Comparison of ENCODE assay signal across 8 cellular contexts in genomic region chrX:11111038-11111851, GRCh38. TPM values are rescaled to one million over a fixed set of nuclear protein-coding genes. Genes with fewer than 3 reads are reported as not detected.
A peak's percentile ranks its signal among the peaks of the same experiment; 100 is the strongest.
DNase-seq lines count a peak whose midpoint lies in the region; ATAC-seq and TF ChIP-seq lines count a peak whose summit lies in the region.

Gene HCCS (plus strand): TSS chrX:11111332. CDS start chrX:11112061, 729 bp downstream.

- ATAC-seq in GM19463 (IDR thresholded peaks at IDR 0.05; ENCODE audit: unreplicated experiment) (peak; percentile 87), memory B cell (ENCODE audit: low read depth) (peak; percentile 87)

- peak within 1 kb of the TSS; percentile 88 for H3K27ac ChIP-seq in HL-60 (replicated peaks)

- no peak for TF ChIP-seq CTCF in HL-60 (IDR thresholded peaks at IDR 0.05; ENCODE audit: insufficient read depth, low read length)

- POLR2A ChIA-PET in activated CD8-positive, alpha-beta memory T cell treated with anti-CD3 and anti-CD28 coated beads for 36 hours (lab: Charles Lee): no interaction called here

- CTCF ChIA-PET in activated CD8-positive, alpha-beta memory T cell treated with anti-CD3 and anti-CD28 coated beads for 36 hours (lab: Charles Lee): interaction anchor here (0.6 kb wide), 1 partner anchor 32 kb away, joined by 3 read pairs; no protein-coding TSS in a partner anchor

- H3K27me3 Mint-ChIP-seq in memory B cell: no peaks in the 10 kb centered on the region

- no peaks in the 10 kb centered on the region for H3K9me3 Mint-ChIP-seq in memory B cell

- peaks cover 19% of the 10 kb centered on the region for H3K4me1 Mint-ChIP-seq in memory B cell

- H3K36me3 Mint-ChIP-seq in memory B cell: peaks cover 6% of the 10 kb centered on the region

- H3K27ac Mint-ChIP-seq in memory B cell: peak within 1 kb of the TSS; percentile 99

- peak within 1 kb of the TSS; percentile 98 for H3K4me3 Mint-ChIP-seq in memory B cell

- no peaks in the 10 kb centered on the region for H3K27me3 ChIP-seq in HL-60 (ENCODE audit: insufficient read depth, poor library complexity, severe bottlenecking)

- peak within 1 kb of the TSS; percentile 68 for H3K4me3 ChIP-seq in HL-60 (replicated peaks; ENCODE audit: insufficient read depth, low read length)

- DNase-seq in COLO829 (ENCODE audit: low spot score) (peak; percentile 71), HL-60 (ENCODE audit: low read depth in 1 of 2, low spot score in 1 of 2) (peak; percentile 50 to 84), NOMO-1 (lab: John Stamatoyannopoulos, UW; ENCODE audit: unreplicated experiment in 2 of 2) (peak; percentile 69 to 74), memory B cell (ENCODE audit: low spot score in 2 of 2) (peak; percentile 67 to 68)
- DNase-seq in effector CD8-positive, alpha-beta T cell (lab: John Stamatoyannopoulos, UW): peak; percentile 65
- peak; percentile 58 for DNase-seq in stimulated activated CD8-positive, alpha-beta memory T cell treated with anti-CD3 and anti-CD28 coated beads, Interleukin-12 subunit alpha, Interleukin-12 subunit beta, amount 100 ng/mL, for 24 hours (ENCODE audit: extremely low read depth)

RNA-seq across cellular contexts. Expression of gene HCCS, which starts in this region (rescaled TPM):
- 10 to 100 TPM; 34.2 to 36.4 TPM for total RNA-seq in activated CD8-positive, alpha-beta memory T cell treated with anti-CD3 and anti-CD28 coated beads for 36 hours

Comparison
In these comparisons a context has a peak if more than half of its experiments do, and no peak if none do; other contexts are left out.
1. Peak in every context shown above with its lines: DNase-seq, ATAC-seq, H3K4me3 ChIP-seq and H3K27ac ChIP-seq.